In the genomic region with DNA sequence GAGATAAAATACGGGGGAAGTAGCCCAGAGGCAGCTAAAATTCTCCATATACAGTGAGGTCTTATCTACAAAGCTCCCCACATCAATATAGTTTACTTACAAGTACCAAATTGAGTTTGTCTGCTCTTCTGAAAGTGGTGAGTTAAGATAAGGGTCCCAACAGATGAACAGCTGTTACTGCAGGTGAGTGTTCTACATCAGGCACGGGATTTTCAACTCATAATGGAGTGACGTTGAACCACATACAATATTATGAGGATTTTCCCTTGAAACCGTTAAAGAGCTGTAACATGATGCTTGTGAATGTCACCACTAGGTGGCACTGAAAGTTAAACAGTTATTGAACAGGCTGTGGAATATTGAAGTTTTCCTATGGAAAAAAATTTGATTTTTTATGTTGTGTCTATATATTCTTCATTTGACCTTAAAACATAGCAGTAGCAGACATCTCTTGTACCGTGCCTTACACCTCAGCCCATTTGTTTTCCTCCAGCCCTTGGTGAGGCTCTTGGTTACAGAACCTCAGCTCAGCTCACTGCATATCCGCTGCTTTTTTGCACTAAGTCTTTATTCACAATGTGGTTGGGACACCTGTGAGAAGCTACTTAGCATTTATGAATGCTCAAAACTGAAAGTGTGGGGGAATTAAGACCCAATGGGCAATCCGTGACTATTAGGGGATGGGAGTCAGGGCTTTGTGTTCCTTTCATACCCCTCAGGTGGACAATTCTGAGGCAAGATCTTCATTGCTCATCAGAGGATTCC, we compare ENCODE assay signal across 9 cellular contexts. TPM values are rescaled to one million over a fixed set of nuclear protein-coding genes. Genes with fewer than 3 reads are reported as not detected.
DNase-seq lines count a peak whose midpoint lies in the region; ATAC-seq and TF ChIP-seq lines count a peak whose summit lies in the region.
"Had no signal": no experiment of that assay in that cellular context is flagged by ENCODE, and none has a peak within 500 bp of the region (broad histone marks: within the 10 kb centered on the region; RNA-seq: fewer than 3 reads in every experiment).

No MANE protein-coding gene starts in this region.

- H3K9me3 ChIP-seq in fibroblast of lung (ENCODE audit: control insufficient read depth, insufficient read depth, low read depth, low read length) (no peaks in the 10 kb centered on the region), osteoblast (ENCODE audit: low read depth, low read length) (no peaks in the 10 kb centered on the region)

- peak; percentile 35 for DNase-seq in COR-L47 (lab: John Stamatoyannopoulos, UW)
- peak; percentile 23 to 63 for DNase-seq in SW 1271 (lab: John Stamatoyannopoulos, UW)
- peak; percentile 49 to 78 for DNase-seq in fibroblast of lung (ENCODE audit: low read depth in 2 of 2)
- DNase-seq in osteoblast (ENCODE audit: insufficient read length, low spot score, missing footprints): peak; percentile 62
- DNase-seq in occipital lobe (lab: John Stamatoyannopoulos, UW): no peak

- no peaks in the 10 kb centered on the region for H4K20me1 ChIP-seq in fibroblast of lung (ENCODE audit: control insufficient read depth, extremely low read depth, insufficient read depth, low read length)
- no peaks in the 10 kb centered on the region for H4K20me1 ChIP-seq in osteoblast (ENCODE audit: insufficient read depth, low read length)

- H3K4me2 ChIP-seq in fibroblast of lung (ENCODE audit: extremely low read depth, insufficient read depth, low read length) (no peak overlapping the region), osteoblast (ENCODE audit: insufficient read depth, low read length) (no peak overlapping the region)

- no peak overlapping the region for H3K9ac ChIP-seq in fibroblast of lung (ENCODE audit: insufficient read depth, low read length)

- H3K79me2 ChIP-seq in fibroblast of lung (ENCODE audit: control insufficient read depth, insufficient read depth, low read length): no peaks in the 10 kb centered on the region
- H3K79me2 ChIP-seq in osteoblast (ENCODE audit: insufficient read depth, low read length): no peaks in the 10 kb centered on the region

- H3K27ac ChIP-seq in fibroblast of lung (ENCODE audit: insufficient read depth, low read length) (no peak overlapping the region), osteoblast (ENCODE audit: low read depth, low read length) (no peak overlapping the region)

- H3K36me3 ChIP-seq in fibroblast of lung (ENCODE audit: control insufficient read depth, insufficient read depth, low read length) (no peaks in the 10 kb centered on the region), osteoblast (ENCODE audit: insufficient read depth, low read length) (no peaks in the 10 kb centered on the region)

- TF ChIP-seq CTCF in LNCAP (IDR thresholded peaks at IDR 0.05) (peak; percentile 87), fibroblast of lung (conservative IDR thresholded peaks at IDR 0.05 in 1 of 2, IDR thresholded peaks at IDR 0.05 in 1 of 2; ENCODE audit: low read depth in 1 of 2, low read length in 2 of 2) (peak; percentile 57 to 76), osteoblast (IDR thresholded peaks at IDR 0.05; ENCODE audit: extremely low read depth, low read depth, low read length) (peak; percentile 76)

- ATAC-seq in GM18858 (IDR thresholded peaks at IDR 0.05; ENCODE audit: unreplicated experiment) (peak; percentile 62), HG03095 (IDR thresholded peaks at IDR 0.05; ENCODE audit: unreplicated experiment) (no peak)

- no peak overlapping the region for H3K4me3 ChIP-seq in fibroblast of lung (replicated peaks in 1 of 4; ENCODE audit: control extremely low read depth in 1 of 4, insufficient read depth in 1 of 4, low read depth in 3 of 4, low read length in 4 of 4)
- no peak overlapping the region for H3K4me3 ChIP-seq in osteoblast (ENCODE audit: insufficient read depth, low read length)

- H3K27me3 ChIP-seq in fibroblast of lung (ENCODE audit: control insufficient read depth, insufficient read depth, low read length) (no peaks in the 10 kb centered on the region), osteoblast (ENCODE audit: insufficient read depth, low read length) (no peaks in the 10 kb centered on the region)

- no peak overlapping the region for H2AFZ ChIP-seq in fibroblast of lung (ENCODE audit: low read length)
- H2AFZ ChIP-seq in osteoblast (ENCODE audit: low read length): peak overlapping the region; percentile 36

- H3K4me1 ChIP-seq in fibroblast of lung (ENCODE audit: control insufficient read depth, extremely low read depth, insufficient read depth, low read length) (no peaks in the 10 kb centered on the region), osteoblast (ENCODE audit: insufficient read depth, low read length) (no peaks in the 10 kb centered on the region)

RNA-seq across cellular contexts. Expression of a gene that starts 23.2 kb away (rescaled TPM):
- total RNA-seq in fibroblast of lung: 0.51 and 0.66 TPM in 2 replicates
- polyA plus RNA-seq in fibroblast of lung: not detected in 2 replicates
- not detected in 2 replicates for polyA plus RNA-seq in fibroblast of lung (2012)
- polyA minus RNA-seq in fibroblast of lung (ENCODE audit: low replicate concordance): not detected in 2 replicates
- under 0.01 TPM in 1 of 2 replicates, not detected in the other for total RNA-seq in osteoblast
- total RNA-seq in occipital lobe: 1.6 TPM

RNA-seq across cellular contexts. Expression of a gene that starts 50.3 kb away (rescaled TPM):
- total RNA-seq in fibroblast of lung (not detected in 2 replicates), osteoblast (not detected in 2 replicates), occipital lobe (not detected)
- not detected in 2 replicates for polyA plus RNA-seq in fibroblast of lung
- not detected in 2 replicates for polyA plus RNA-seq in fibroblast of lung (2012)
- polyA minus RNA-seq in fibroblast of lung (ENCODE audit: low replicate concordance): not detected in 2 replicates
- total RNA-seq: temporal lobe had no signal
